20 cellular contexts compared by ENCODE assay signal in the genomic region with DNA sequence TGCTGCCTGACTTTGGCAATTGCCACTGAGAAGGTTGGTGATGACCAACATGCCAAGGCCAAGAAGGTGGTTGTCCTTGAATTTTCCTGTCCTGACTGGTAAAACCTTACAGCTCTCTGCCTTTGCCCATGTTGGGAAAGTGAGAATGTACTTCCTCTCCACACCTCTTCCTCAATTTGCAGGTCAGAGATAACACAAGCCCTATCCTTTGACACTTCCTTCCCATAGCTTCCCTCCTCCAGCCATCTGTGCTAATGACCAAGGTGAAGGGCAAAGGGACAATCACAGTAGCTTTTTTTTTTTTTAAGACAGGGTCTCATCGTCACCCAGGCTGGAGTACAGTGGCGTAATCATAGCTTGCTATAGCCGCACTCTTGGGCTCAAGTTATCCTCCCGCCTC. TPM values are rescaled to one million over a fixed set of nuclear protein-coding genes. Genes with fewer than 3 reads are reported as not detected.
DNase-seq lines count a peak whose midpoint lies in the region; TF ChIP-seq lines count a peak whose summit lies in the region.
"Had no signal": no experiment of that assay in that cellular context is flagged by ENCODE, and none has a peak within 500 bp of the region (broad histone marks: within the 10 kb centered on the region; RNA-seq: fewer than 3 reads in every experiment).

No MANE protein-coding gene starts in this region.

- peaks cover 6% of the 10 kb centered on the region for H3K4me1 ChIP-seq in colonic mucosa
- H3K4me1 ChIP-seq in left ventricle myocardium inferior = peaks cover 23% of the 10 kb centered on the region

- DNase-seq in AML-193 (lab: John Stamatoyannopoulos, UW) (peak; percentile 69 to 77), HL-60 (ENCODE audit: low read depth in 1 of 2, low spot score in 1 of 2) (peak in 1 of 2 experiments; percentile 77), OCI-M1 (lab: John Stamatoyannopoulos, UW) (peak; percentile 51), colonic mucosa (peak; percentile 35), left ventricle myocardium inferior (no peak), posterior vena cava (ENCODE audit: low spot score) (no peak), C1 segment of cervical spinal cord (lab: John Stamatoyannopoulos, UW) (no peak)
- DNase-seq in NK-92 treated with Interleukin-12 subunit alpha and Interleukin-12 subunit beta, amount 100 ng/mL, for 24 hours (lab: John Stamatoyannopoulos, UW) = no peak
- DNase-seq: activated CD4-positive, alpha-beta memory T cell treated with anti-CD3 and anti-CD28 coated beads, Interleukin-2, amount 10 ng/mL, durations not matched to agents 7 days and 5 days; anterior cingulate cortex; CD8-positive, alpha-beta T cell; effector CD8-positive, alpha-beta T cell; left cardiac atrium; NCI-H1436; NCI-H2171 treated with DMSO at 0.1 percent for 48 hours; NCI-H82; stimulated activated CD4-positive, alpha-beta T cell treated with anti-CD3 and anti-CD28 coated beads, Interleukin-12 subunit alpha, Interleukin-12 subunit beta, amount 100 ng/mL, for 4 hours; T-cell had no signal

- no peaks in the 10 kb centered on the region for H3K9me3 ChIP-seq in colonic mucosa
- no peaks in the 10 kb centered on the region for H3K9me3 ChIP-seq in left ventricle myocardium inferior (replicated peaks)
- H3K9me3 ChIP-seq: esophagus muscularis mucosa had no signal

- no peak overlapping the region for H3K9ac ChIP-seq in colonic mucosa (ENCODE audit: low read depth in 2 of 2, low read length in 2 of 2)

- intact Hi-C loops in colonic mucosa (cut with DNase I) (no loop called here), left ventricle myocardium inferior (cut with micrococcal nuclease) (no loop called here), posterior vena cava (cut with DNase I) (no loop called here)

- H3K27me3 ChIP-seq in HL-60 (ENCODE audit: insufficient read depth, poor library complexity, severe bottlenecking) = no peaks in the 10 kb centered on the region
- H3K27me3 ChIP-seq in colonic mucosa = no peaks in the 10 kb centered on the region
- no peaks in the 10 kb centered on the region for H3K27me3 ChIP-seq in left ventricle myocardium inferior (ENCODE audit: low read depth)
- H3K27me3 ChIP-seq: esophagus muscularis mucosa had no signal

- TF ChIP-seq CTCF in HL-60 (IDR thresholded peaks at IDR 0.05; ENCODE audit: insufficient read depth, low read length) (no peak), colonic mucosa (IDR thresholded peaks at IDR 0.05) (no peak), left ventricle myocardium inferior (IDR thresholded peaks at IDR 0.05; ENCODE audit: borderline replicate concordance) (no peak)

- H3K36me3 ChIP-seq in colonic mucosa (no peaks in the 10 kb centered on the region), left ventricle myocardium inferior (no peaks in the 10 kb centered on the region)
- H3K36me3 ChIP-seq: esophagus muscularis mucosa had no signal

- H3K27ac ChIP-seq in HL-60 (replicated peaks) = peak overlapping the region; percentile 18; the same call in 1 of the 2 replicates
- H3K27ac ChIP-seq in colonic mucosa = no peak overlapping the region
- H3K27ac ChIP-seq in left ventricle myocardium inferior (replicated peaks) = no peak overlapping the region
- H3K27ac ChIP-seq: esophagus muscularis mucosa had no signal

- no peak overlapping the region for H3K4me3 ChIP-seq in HL-60 (replicated peaks; ENCODE audit: insufficient read depth, low read length)
- H3K4me3 ChIP-seq in colonic mucosa = no peak overlapping the region
- no peak overlapping the region for H3K4me3 ChIP-seq in left ventricle myocardium inferior
- H3K4me3 ChIP-seq: esophagus muscularis mucosa had no signal

RNA-seq across cellular contexts. Expression of a gene that starts 3.0 kb away (rescaled TPM):
- total RNA-seq in colonic mucosa (100 to 1,000 TPM; 644 to 833 TPM), left ventricle myocardium inferior (491 TPM), posterior vena cava (100 to 1,000 TPM; 553 to 610 TPM)

RNA-seq across cellular contexts. Expression of a gene that starts 24.2 kb away (rescaled TPM):
- under 1 TPM; 0.21 to 0.47 TPM for total RNA-seq in colonic mucosa
- total RNA-seq in left ventricle myocardium inferior = not detected
- total RNA-seq in posterior vena cava = under 1 TPM in 1 of 2 donors, not detected in 1; 0.52 TPM
- total RNA-seq: esophagus muscularis mucosa, left cardiac atrium, WTC11 had no signal

Comparison
In these comparisons a context has a peak if more than half of its experiments do, and no peak if none do; other contexts are left out.
1. DNase-seq: peak in AML-193 (2 of 2), OCI-M1 (single experiment) and colonic mucosa (single experiment); none in left ventricle myocardium inferior (single experiment), posterior vena cava (single experiment), NK-92 treated with Interleukin-12 subunit alpha and Interleukin-12 subunit beta, amount 100 ng/mL, for 24 hours (single experiment) and C1 segment of cervical spinal cord (0 of 14).